Comparison of ENCODE assay signal across 9 cellular contexts in the genomic region with DNA sequence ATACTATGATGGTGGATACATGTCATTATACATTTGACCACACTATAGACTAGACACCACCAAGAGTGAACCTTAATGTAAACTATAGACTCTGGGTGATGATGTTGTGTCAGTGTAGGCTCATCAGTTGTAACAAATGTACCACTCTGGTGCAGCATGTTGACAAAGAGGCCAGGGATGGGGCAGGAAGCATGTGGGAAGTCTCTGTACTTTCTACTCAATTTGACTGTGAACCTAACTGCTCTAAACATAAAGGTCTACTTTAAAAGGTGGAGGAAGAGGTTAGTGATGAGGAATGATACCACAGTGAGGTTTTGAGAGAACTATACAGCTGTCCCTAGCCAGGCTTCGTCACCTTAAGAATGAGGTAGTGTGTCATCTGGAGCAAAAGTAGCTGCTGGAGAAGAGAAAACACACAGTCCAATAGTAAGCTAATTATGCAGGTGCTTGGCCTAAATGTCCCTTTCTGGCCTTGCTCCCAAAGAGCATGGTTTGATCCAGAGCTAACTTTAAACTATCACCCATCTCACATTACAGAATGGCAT. TPM values are rescaled to one million over a fixed set of nuclear protein-coding genes. Genes with fewer than 3 reads are reported as not detected.
DNase-seq lines count a peak whose midpoint lies in the region; ATAC-seq and TF ChIP-seq lines count a peak whose summit lies in the region.
"Had no signal": no experiment of that assay in that cellular context is flagged by ENCODE, and none has a peak within 500 bp of the region (broad histone marks: within the 10 kb centered on the region; RNA-seq: fewer than 3 reads in every experiment).

No MANE protein-coding gene starts in this region.

- H3K27ac ChIP-seq in KOPT-K1 (ENCODE audit: low read depth, low read length, poor library complexity, severe bottlenecking) (peak overlapping the region; percentile 55), foreskin keratinocyte (no peak overlapping the region)

- peaks cover 21% of the 10 kb centered on the region for H3K4me1 Mint-ChIP-seq in activated T-cell treated with anti-CD3 and anti-CD28 coated beads, Interleukin-2, amount 50 U/mL, for 24 hours (ENCODE audit: low read depth)
- H3K4me1 Mint-ChIP-seq in stimulated activated effector memory CD8-positive, alpha-beta T cell treated with anti-CD3 and anti-CD28 coated beads, Interleukin-12 subunit alpha, Interleukin-12 subunit beta, amount 100 ng/mL, for 72 hours, result peaks cover 4% of the 10 kb centered on the region

- H3K27ac Mint-ChIP-seq in activated T-cell treated with anti-CD3 and anti-CD28 coated beads, Interleukin-2, amount 50 U/mL, for 24 hours, result peak overlapping the region; percentile 78
- peak overlapping the region; percentile 5 for H3K27ac Mint-ChIP-seq in stimulated activated effector memory CD8-positive, alpha-beta T cell treated with anti-CD3 and anti-CD28 coated beads, Interleukin-12 subunit alpha, Interleukin-12 subunit beta, amount 100 ng/mL, for 72 hours

- peaks cover 7% of the 10 kb centered on the region for H3K36me3 Mint-ChIP-seq in activated T-cell treated with anti-CD3 and anti-CD28 coated beads, Interleukin-2, amount 50 U/mL, for 24 hours (ENCODE audit: low read depth)
- peaks cover 6% of the 10 kb centered on the region for H3K36me3 Mint-ChIP-seq in stimulated activated effector memory CD8-positive, alpha-beta T cell treated with anti-CD3 and anti-CD28 coated beads, Interleukin-12 subunit alpha, Interleukin-12 subunit beta, amount 100 ng/mL, for 72 hours

- no peak for TF ChIP-seq CTCF in foreskin keratinocyte (conservative IDR thresholded peaks at IDR 0.05)

- DNase-seq in activated T-cell treated with anti-CD3 and anti-CD28 coated beads, Interleukin-2, amount 50 U/mL, for 24 hours, result no peak
- DNase-seq in activated T-cell treated with anti-CD3 and anti-CD28 coated beads for 4 hours, result no peak
- DNase-seq in stimulated activated effector memory CD8-positive, alpha-beta T cell treated with anti-CD3 and anti-CD28 coated beads, Interleukin-12 subunit alpha, Interleukin-12 subunit beta, amount 100 ng/mL, for 72 hours (ENCODE audit: low spot score in 2 of 2), result no peak
- no peak for DNase-seq in Kasumi-1 (lab: John Stamatoyannopoulos, UW)
- DNase-seq in foreskin keratinocyte, result no peak
- no peak for DNase-seq in head of caudate nucleus
- DNase-seq: activated CD8-positive, alpha-beta memory T cell treated with anti-CD3 and anti-CD28 coated beads for 24 hours had no signal

- intact Hi-C loops in head of caudate nucleus (cut with DNase I), result no loop called here

- H3K27me3 Mint-ChIP-seq in activated T-cell treated with anti-CD3 and anti-CD28 coated beads, Interleukin-2, amount 50 U/mL, for 24 hours, result no peaks in the 10 kb centered on the region

- H3K4me1 ChIP-seq in foreskin keratinocyte, result no peaks in the 10 kb centered on the region

- H3K9me3 Mint-ChIP-seq in activated T-cell treated with anti-CD3 and anti-CD28 coated beads, Interleukin-2, amount 50 U/mL, for 24 hours, result no peaks in the 10 kb centered on the region
- H3K9me3 Mint-ChIP-seq in stimulated activated effector memory CD8-positive, alpha-beta T cell treated with anti-CD3 and anti-CD28 coated beads, Interleukin-12 subunit alpha, Interleukin-12 subunit beta, amount 100 ng/mL, for 72 hours, result no peaks in the 10 kb centered on the region

- peak; percentile 59 for ATAC-seq in HG02588 (IDR thresholded peaks at IDR 0.05; ENCODE audit: unreplicated experiment)
- peak; percentile 97 for ATAC-seq in stimulated activated effector memory CD8-positive, alpha-beta T cell treated with anti-CD3 and anti-CD28 coated beads, Interleukin-12 subunit alpha, Interleukin-12 subunit beta, amount 100 ng/mL, for 72 hours
- no peak for ATAC-seq in foreskin keratinocyte

- H3K4me3 Mint-ChIP-seq in activated T-cell treated with anti-CD3 and anti-CD28 coated beads, Interleukin-2, amount 50 U/mL, for 24 hours, result no peak overlapping the region
- H3K4me3 Mint-ChIP-seq in stimulated activated effector memory CD8-positive, alpha-beta T cell treated with anti-CD3 and anti-CD28 coated beads, Interleukin-12 subunit alpha, Interleukin-12 subunit beta, amount 100 ng/mL, for 72 hours, result no peak overlapping the region

- H3K27me3 ChIP-seq in foreskin keratinocyte, result no peaks in the 10 kb centered on the region

- H3K9me3 ChIP-seq in KOPT-K1 (ENCODE audit: insufficient read depth, low read length, poor library complexity, severe bottlenecking), result no peaks in the 10 kb centered on the region

- H3K36me3 ChIP-seq in KOPT-K1 (ENCODE audit: insufficient read depth, low read length), result peaks cover 25% of the 10 kb centered on the region

RNA-seq across cellular contexts. Expression of gene GRSF1, which starts 38.4 kb away (rescaled TPM):
- total RNA-seq in foreskin keratinocyte, result 100 and 106 TPM in 2 replicates
- 68.6 and 83.5 TPM in 2 replicates for polyA plus RNA-seq in foreskin keratinocyte
